Comparison of ENCODE assay signal across 8 cellular contexts in the genomic region with DNA sequence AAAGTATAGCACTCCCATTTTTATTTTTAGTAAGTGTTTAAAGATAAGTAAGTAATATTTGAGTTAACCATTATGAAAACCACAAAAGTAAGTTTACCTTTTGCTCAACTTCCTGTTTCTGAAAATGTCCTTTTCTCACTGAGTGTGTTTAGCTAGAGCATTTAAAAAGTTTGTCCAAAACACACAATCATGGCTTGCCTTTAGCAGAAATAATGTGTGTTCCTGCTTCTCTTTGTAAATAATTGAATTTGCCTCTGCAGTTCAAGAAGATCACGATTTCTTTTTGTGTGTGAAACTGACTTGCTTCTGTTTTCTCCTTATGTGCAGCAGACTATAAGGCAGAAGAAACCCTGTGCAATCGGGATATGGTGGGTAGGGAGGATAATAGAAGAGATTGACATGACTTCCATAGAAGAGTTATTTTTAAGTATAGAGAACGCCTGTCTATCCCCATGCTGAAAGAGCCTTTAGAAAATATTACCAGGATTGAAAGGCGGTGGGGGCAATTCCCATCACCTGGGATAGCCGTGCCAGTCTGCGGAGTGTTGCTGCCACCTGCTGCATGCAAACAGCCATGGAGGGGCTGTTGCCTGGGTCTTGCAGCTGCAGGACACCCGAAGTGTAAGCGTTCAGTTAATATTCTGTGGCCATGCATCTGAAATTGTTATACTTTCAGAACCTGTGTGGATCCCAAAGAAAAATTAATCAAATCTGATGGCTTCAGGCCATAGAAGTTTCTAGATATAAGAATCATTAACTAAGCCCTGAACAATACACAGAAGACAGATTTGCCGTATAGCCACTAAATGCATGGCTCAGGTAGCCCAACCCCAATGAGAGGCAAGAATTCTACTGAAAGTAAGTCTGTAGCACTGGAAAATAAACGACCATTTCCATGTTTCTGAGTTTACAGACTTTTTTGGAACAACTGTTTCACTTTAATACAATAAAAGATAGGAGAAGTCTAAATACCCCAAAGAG. TPM values are rescaled to one million over a fixed set of nuclear protein-coding genes. Genes with fewer than 3 reads are reported as not detected.
A peak's percentile ranks its signal among the peaks of the same experiment; 100 is the strongest.
DNase-seq lines count a peak whose midpoint lies in the region; ATAC-seq and TF ChIP-seq lines count a peak whose summit lies in the region.

No MANE protein-coding gene starts in this region.

- peaks cover 43 to 44% of the 10 kb centered on the region in 2 donors for H3K4me1 Mint-ChIP-seq in natural killer cell treated with Interleukin-12 subunit alpha and Interleukin-12 subunit beta and Interleukin-15 and Interleukin-18, amount 100 ng/mL, for 72 hours (ENCODE audit: low read depth in 2 of 2)

- H3K36me3 Mint-ChIP-seq in natural killer cell treated with Interleukin-12 subunit alpha and Interleukin-12 subunit beta and Interleukin-15 and Interleukin-18, amount 100 ng/mL, for 72 hours = peaks cover 17% of the 10 kb centered on the region

- H3K4me3 Mint-ChIP-seq in natural killer cell treated with Interleukin-12 subunit alpha and Interleukin-12 subunit beta and Interleukin-15 and Interleukin-18, amount 100 ng/mL, for 72 hours = peak overlapping the region; percentile 82

- 10 to 18% (median 15%) methylated on average over 10 of the region's 10 CpGs for WGBS in stomach, 5 donors

- intact Hi-C loops in stomach (cut with DNase I; ENCODE audit: low total_unique reads) = no loop called here

- H3K27ac ChIP-seq in ACC112 (ENCODE audit: low read depth, low read length) = no peak overlapping the region
- H3K27ac ChIP-seq in stomach = peak overlapping the region in 1 of 5 donors; percentile 56

- no peak overlapping the region for H3K27ac Mint-ChIP-seq in natural killer cell treated with Interleukin-12 subunit alpha and Interleukin-12 subunit beta and Interleukin-15 and Interleukin-18, amount 100 ng/mL, for 72 hours

- H2AFZ ChIP-seq in ACC112 (ENCODE audit: low read length, unreplicated experiment) = peak overlapping the region; percentile 47

- H3K36me3 ChIP-seq in ACC112 (ENCODE audit: insufficient read depth, low read length) = no peaks in the 10 kb centered on the region
- no peaks in the 10 kb centered on the region for H3K36me3 ChIP-seq in stomach

- H3K4me3 ChIP-seq in ACC112 (ENCODE audit: low read depth, low read length) = no peak overlapping the region
- peak overlapping the region in 1 of 4 donors; percentile 24 for H3K4me3 ChIP-seq in stomach

- in situ Hi-C loops in GM13976 (cut with MboI; ENCODE audit: low sequenced_read_pairs, unreplicated experiment) = loop anchor here (25.0 kb wide), 1 partner anchor 1802 kb away; no protein-coding TSS in a partner anchor

- peak; percentile 57 for TF ChIP-seq CTCF in GM13976 (IDR thresholded peaks at IDR 0.05; ENCODE audit: borderline replicate concordance, control extremely low read depth, extremely low read depth, insufficient read depth, missing control alignments)
- peak in 5 of 7 experiments; percentile 46 to 70 (median 55) for TF ChIP-seq CTCF in stomach (IDR thresholded peaks at IDR 0.05)

- no peaks in the 10 kb centered on the region for H3K27me3 Mint-ChIP-seq in natural killer cell treated with Interleukin-12 subunit alpha and Interleukin-12 subunit beta and Interleukin-15 and Interleukin-18, amount 100 ng/mL, for 72 hours

- no peaks in the 10 kb centered on the region for H3K27me3 ChIP-seq in ACC112 (ENCODE audit: insufficient read depth, low read length)
- H3K27me3 ChIP-seq in stomach = no peaks in the 10 kb centered on the region

- peaks cover 25% of the 10 kb centered on the region for H3K4me1 ChIP-seq in ACC112 (ENCODE audit: control insufficient read depth, insufficient read depth, low read length, unreplicated experiment)
- H3K4me1 ChIP-seq in stomach = peaks cover 0 to 16% (median 13%) of the 10 kb centered on the region in 4 donors

- TF ChIP-seq EP300 in stomach (IDR thresholded peaks at IDR 0.05) = no peak

- no peaks in the 10 kb centered on the region for H3K9me3 ChIP-seq in stomach

- H3K9me3 Mint-ChIP-seq in natural killer cell treated with Interleukin-12 subunit alpha and Interleukin-12 subunit beta and Interleukin-15 and Interleukin-18, amount 100 ng/mL, for 72 hours = no peaks in the 10 kb centered on the region

- DNase-seq in GM13976 (ENCODE audit: low spot score) (no peak), NCI-H2081 treated with DMSO at 0.1 percent for 48 hours (lab: John Stamatoyannopoulos, UW) (peak; percentile 30), stomach (peak; percentile 71)
- peak; percentile 72 for DNase-seq in activated CD4-positive, alpha-beta T cell treated with anti-CD3 and anti-CD28 coated beads for 48 hours
- peak; percentile 51 for DNase-seq in effector CD4-positive, alpha-beta T cell
- DNase-seq in natural killer cell treated with Interleukin-12 subunit alpha and Interleukin-12 subunit beta and Interleukin-15 and Interleukin-18, amount 100 ng/mL, for 72 hours (ENCODE audit: low spot score) = peak; percentile 71

- H3K79me2 ChIP-seq in ACC112 (ENCODE audit: control insufficient read depth, insufficient read depth, low read length, unreplicated experiment) = no peaks in the 10 kb centered on the region

- TF ChIP-seq POLR2A in stomach (IDR thresholded peaks at IDR 0.05) = no peak

- peak; percentile 77 for ATAC-seq in HG02798 (IDR thresholded peaks at IDR 0.05; ENCODE audit: poor library complexity, unreplicated experiment)
- peak; percentile 51 to 71 for ATAC-seq in natural killer cell treated with Interleukin-12 subunit alpha and Interleukin-12 subunit beta and Interleukin-15 and Interleukin-18, amount 100 ng/mL, for 72 hours

RNA-seq across cellular contexts. Expression of a gene that starts 2.4 kb away (rescaled TPM):
- 100 to 1,000 TPM; 152 to 168 TPM for total RNA-seq in natural killer cell treated with Interleukin-12 subunit alpha and Interleukin-12 subunit beta and Interleukin-15 and Interleukin-18, amount 100 ng/mL, for 72 hours
- total RNA-seq in stomach = 10 to 100 TPM in 1 of 5 donors, 1 to 10 TPM in 4; 5.7 to 57.2 (median 6.2) TPM
- polyA plus RNA-seq in stomach = 1 to 10 TPM in 2 of 3 donors, under 1 TPM in 1; 0.19 to 3.2 (median 1.6) TPM

RNA-seq across cellular contexts. Expression of a gene that starts 55.5 kb away (rescaled TPM):
- 10 to 100 TPM in 1 of 2 donors, 1 to 10 TPM in 1; 5.7 to 70.2 TPM for total RNA-seq in natural killer cell treated with Interleukin-12 subunit alpha and Interleukin-12 subunit beta and Interleukin-15 and Interleukin-18, amount 100 ng/mL, for 72 hours
- not detected for total RNA-seq in stomach
- polyA plus RNA-seq in stomach = 1 to 10 TPM in 1 of 3 donors, not detected in 2; 1.5 TPM

Comparison
In these comparisons a context has a peak if more than half of its experiments do, and no peak if none do; other contexts are left out.
1. RNA of a gene that starts 55.5 kb away (total RNA-seq): 5.7 to 70.2 TPM in natural killer cell treated with Interleukin-12 subunit alpha and Interleukin-12 subunit beta and Interleukin-15 and Interleukin-18, amount 100 ng/mL, for 72 hours; not detected in stomach; every median in the first group is over 4 times any median in the second.